8 cellular contexts compared by ENCODE assay signal in the genomic region with DNA sequence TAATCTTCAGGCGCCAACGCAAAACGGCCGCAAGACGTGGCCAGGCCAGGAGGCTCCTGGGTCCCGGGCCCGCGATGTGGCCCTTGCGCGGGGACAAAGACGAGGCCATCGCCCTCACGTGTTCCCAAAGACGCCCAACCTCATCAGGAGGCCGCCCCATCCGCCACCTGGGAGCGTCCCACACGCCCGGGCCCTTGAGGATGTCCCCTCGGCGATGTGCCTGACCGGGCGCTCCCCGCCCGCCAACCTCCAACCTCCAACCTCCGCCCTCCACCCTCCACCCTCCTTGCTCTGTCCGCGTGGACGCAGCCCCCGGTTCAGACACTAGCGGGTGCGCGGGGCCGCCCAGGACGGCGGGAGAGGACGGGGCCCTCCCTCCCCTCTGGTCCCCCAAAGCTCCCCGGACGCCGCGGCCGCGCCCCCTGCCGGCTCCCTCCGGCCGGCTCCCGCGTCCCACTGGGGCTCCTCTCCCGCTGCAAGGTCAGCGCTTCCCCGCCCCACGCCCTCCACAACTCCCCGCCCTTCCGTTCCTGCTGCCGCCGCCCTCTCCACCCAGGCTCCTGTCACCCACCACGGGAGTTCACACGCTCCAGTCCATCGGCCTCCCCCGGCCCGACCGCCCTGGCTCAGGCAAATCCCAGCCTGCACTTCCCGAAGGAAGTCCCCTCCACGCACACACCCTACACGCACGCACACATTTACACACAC.
DNase-seq lines count a peak whose midpoint lies in the region; ATAC-seq and TF ChIP-seq lines count a peak whose summit lies in the region.

No MANE protein-coding gene starts in this region.

- peaks cover 39% of the 10 kb centered on the region for H3K27me3 Mint-ChIP-seq in WTC11 (ENCODE audit: low read depth)

- intact Hi-C loops in vagina (cut with DNase I): no loop called here

- TF ChIP-seq EP300 in neural cell (conservative IDR thresholded peaks at IDR 0.05; ENCODE audit: poor library complexity, severe bottlenecking): no peak

- ATAC-seq in WTC11: peak; percentile 45
- no peak for ATAC-seq in GM18861 (IDR thresholded peaks at IDR 0.05; ENCODE audit: unreplicated experiment)

- H3K27me3 ChIP-seq in neural cell (ENCODE audit: insufficient read depth, low read depth, low read length) (peaks cover 10% of the 10 kb centered on the region), vagina (no peaks in the 10 kb centered on the region)

- H3K4me3 Mint-ChIP-seq in WTC11: no peak overlapping the region

- POLR2A ChIA-PET in WTC11 (lab: Charles Lee): interaction anchor here (0.6 kb wide), 1 partner anchor 80 kb away, joined by 3 read pairs; no protein-coding TSS in a partner anchor

- CTCF ChIA-PET in WTC11 (lab: Charles Lee): interaction anchor here (0.6 to 2.9 kb wide), 20 partner anchors 12 to 357 kb away, joined by 3 to 14 read pairs (median 3); a partner anchor contains a TSS

- H3K4me3 ChIP-seq in epithelial cell of proximal tubule (ENCODE audit: low read depth, low read length) (no peak overlapping the region), neural cell (ENCODE audit: low read length) (peak overlapping the region; percentile 59), vagina (peak overlapping the region; percentile 35 to 39)

- DNase-seq in NCI-H1436 (lab: John Stamatoyannopoulos, UW) (peak; percentile 78), NCI-H1436 treated with DMSO at 0.1 percent for 48 hours (lab: John Stamatoyannopoulos, UW) (no peak), WTC11 (ENCODE audit: low spot score) (peak; percentile 65), epithelial cell of proximal tubule (ENCODE audit: low read depth) (no peak), vagina (ENCODE audit: extremely low spot score in 2 of 2) (no peak), NCI-H446 treated with DMSO at 0.1 percent for 48 hours (lab: John Stamatoyannopoulos, UW) (no peak)

- H3K4me2 ChIP-seq in neural cell (ENCODE audit: low read length): no peak overlapping the region

- no peaks in the 10 kb centered on the region for H3F3A ChIP-seq in neural cell (ENCODE audit: insufficient read depth, low read length, poor library complexity, severe bottlenecking)

- H3K9me2 ChIP-seq in neural cell (ENCODE audit: insufficient read depth, low read length): no peaks in the 10 kb centered on the region

- peaks cover 24% of the 10 kb centered on the region for H3K4me1 ChIP-seq in vagina

- H3K27ac Mint-ChIP-seq in WTC11: no peak overlapping the region

- H4K20me1 ChIP-seq in neural cell (ENCODE audit: insufficient read depth): no peaks in the 10 kb centered on the region

- H3K36me3 Mint-ChIP-seq in WTC11: no peaks in the 10 kb centered on the region

- H3K9me3 Mint-ChIP-seq in WTC11: no peaks in the 10 kb centered on the region

- no peak overlapping the region for H3K27ac ChIP-seq in neural cell (ENCODE audit: low read length)
- H3K27ac ChIP-seq in vagina: no peak overlapping the region

- peak; percentile 40 for TF ChIP-seq RAD21 in neural cell (conservative IDR thresholded peaks at IDR 0.05)

- no peak for TF ChIP-seq POLR2A in vagina (IDR thresholded peaks at IDR 0.05)

- H3K36me3 ChIP-seq in neural cell (ENCODE audit: insufficient read depth, low read length) (no peaks in the 10 kb centered on the region), vagina (no peaks in the 10 kb centered on the region)

- no peaks in the 10 kb centered on the region for H3K79me2 ChIP-seq in neural cell (replicated peaks; ENCODE audit: insufficient read depth, low read length)

- TF ChIP-seq CTCF in WTC11 (IDR thresholded peaks at IDR 0.05): 0 out of 2 replicates have a peak, but pooled peaks have one; percentile 28
- TF ChIP-seq CTCF in epithelial cell of proximal tubule (conservative IDR thresholded peaks at IDR 0.05; ENCODE audit: low read depth, low read length): peak; percentile 31
- TF ChIP-seq CTCF in neural cell (IDR thresholded peaks at IDR 0.05; ENCODE audit: poor library complexity, severe bottlenecking): peak; percentile 45
- TF ChIP-seq CTCF in vagina (IDR thresholded peaks at IDR 0.05): no peak

- H3K9ac ChIP-seq in neural cell (ENCODE audit: low read length): peak overlapping the region; percentile 53

- H2AFZ ChIP-seq in neural cell (ENCODE audit: low read depth, low read length): no peak overlapping the region

- H3K4me1 Mint-ChIP-seq in WTC11: peaks cover 5% of the 10 kb centered on the region

- H3K9me3 ChIP-seq in neural cell (ENCODE audit: low read length): no peaks in the 10 kb centered on the region
- no peaks in the 10 kb centered on the region for H3K9me3 ChIP-seq in vagina

TF ChIP-seq in WTC11, 78 proteins besides CTCF, POLR2A, EP300 and RAD21 (continues in another document):
- TF ChIP-seq KAT7 (CRISPR knock-in tag; IDR thresholded peaks at IDR 0.05; ENCODE audit: borderline replicate concordance): peak; percentile 40; the same call in 1 of the 2 replicates
- TF ChIP-seq, protein P1, sequence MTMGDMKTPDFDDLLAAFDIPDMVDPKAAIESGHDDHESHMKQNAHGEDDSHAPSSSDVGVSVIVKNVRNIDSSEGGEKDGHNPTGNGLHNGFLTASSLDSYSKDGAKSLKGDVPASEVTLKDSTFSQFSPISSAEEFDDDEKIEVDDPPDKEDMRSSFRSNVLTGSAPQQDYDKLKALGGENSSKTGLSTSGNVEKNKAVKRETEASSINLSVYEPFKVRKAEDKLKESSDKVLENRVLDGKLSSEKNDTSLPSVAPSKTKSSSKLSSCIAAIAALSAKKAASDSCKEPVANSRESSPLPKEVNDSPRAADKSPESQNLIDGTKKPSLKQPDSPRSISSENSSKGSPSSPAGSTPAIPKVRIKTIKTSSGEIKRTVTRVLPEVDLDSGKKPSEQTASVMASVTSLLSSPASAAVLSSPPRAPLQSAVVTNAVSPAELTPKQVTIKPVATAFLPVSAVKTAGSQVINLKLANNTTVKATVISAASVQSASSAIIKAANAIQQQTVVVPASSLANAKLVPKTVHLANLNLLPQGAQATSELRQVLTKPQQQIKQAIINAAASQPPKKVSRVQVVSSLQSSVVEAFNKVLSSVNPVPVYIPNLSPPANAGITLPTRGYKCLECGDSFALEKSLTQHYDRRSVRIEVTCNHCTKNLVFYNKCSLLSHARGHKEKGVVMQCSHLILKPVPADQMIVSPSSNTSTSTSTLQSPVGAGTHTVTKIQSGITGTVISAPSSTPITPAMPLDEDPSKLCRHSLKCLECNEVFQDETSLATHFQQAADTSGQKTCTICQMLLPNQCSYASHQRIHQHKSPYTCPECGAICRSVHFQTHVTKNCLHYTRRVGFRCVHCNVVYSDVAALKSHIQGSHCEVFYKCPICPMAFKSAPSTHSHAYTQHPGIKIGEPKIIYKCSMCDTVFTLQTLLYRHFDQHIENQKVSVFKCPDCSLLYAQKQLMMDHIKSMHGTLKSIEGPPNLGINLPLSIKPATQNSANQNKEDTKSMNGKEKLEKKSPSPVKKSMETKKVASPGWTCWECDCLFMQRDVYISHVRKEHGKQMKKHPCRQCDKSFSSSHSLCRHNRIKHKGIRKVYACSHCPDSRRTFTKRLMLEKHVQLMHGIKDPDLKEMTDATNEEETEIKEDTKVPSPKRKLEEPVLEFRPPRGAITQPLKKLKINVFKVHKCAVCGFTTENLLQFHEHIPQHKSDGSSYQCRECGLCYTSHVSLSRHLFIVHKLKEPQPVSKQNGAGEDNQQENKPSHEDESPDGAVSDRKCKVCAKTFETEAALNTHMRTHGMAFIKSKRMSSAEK (CRISPR knock-in tag; IDR thresholded peaks at IDR 0.05; ENCODE audit: borderline replicate concordance): no peak

TF ChIP-seq in neural cell, 6 proteins besides CTCF, POLR2A, EP300 and RAD21:
- peak; percentile 52 for TF ChIP-seq SMC3 (conservative IDR thresholded peaks at IDR 0.05; ENCODE audit: poor library complexity)
- no peak for TF ChIP-seq EZH2 (IDR thresholded peaks at IDR 0.05; ENCODE audit: borderline replicate concordance, insufficient read depth, low read length, poor library complexity, severe bottlenecking)
- no peak for TF ChIP-seq TAF1 (IDR thresholded peaks at IDR 0.05; ENCODE audit: low read depth)
TF ChIP-seq in neural cell: peak in this region for 1.

Comparison
In these comparisons a context has a peak if more than half of its experiments do, and no peak if none do; other contexts are left out.
1. DNase-seq: peak in NCI-H1436 (single experiment) and WTC11 (single experiment); none in NCI-H1436 treated with DMSO at 0.1 percent for 48 hours (single experiment), epithelial cell of proximal tubule (single experiment), vagina (0 of 2) and NCI-H446 treated with DMSO at 0.1 percent for 48 hours (single experiment).
2. CTCF ChIP-seq: peak in WTC11 (single experiment), epithelial cell of proximal tubule (single experiment) and neural cell (single experiment); none in vagina (0 of 3).